In the genomic region with DNA sequence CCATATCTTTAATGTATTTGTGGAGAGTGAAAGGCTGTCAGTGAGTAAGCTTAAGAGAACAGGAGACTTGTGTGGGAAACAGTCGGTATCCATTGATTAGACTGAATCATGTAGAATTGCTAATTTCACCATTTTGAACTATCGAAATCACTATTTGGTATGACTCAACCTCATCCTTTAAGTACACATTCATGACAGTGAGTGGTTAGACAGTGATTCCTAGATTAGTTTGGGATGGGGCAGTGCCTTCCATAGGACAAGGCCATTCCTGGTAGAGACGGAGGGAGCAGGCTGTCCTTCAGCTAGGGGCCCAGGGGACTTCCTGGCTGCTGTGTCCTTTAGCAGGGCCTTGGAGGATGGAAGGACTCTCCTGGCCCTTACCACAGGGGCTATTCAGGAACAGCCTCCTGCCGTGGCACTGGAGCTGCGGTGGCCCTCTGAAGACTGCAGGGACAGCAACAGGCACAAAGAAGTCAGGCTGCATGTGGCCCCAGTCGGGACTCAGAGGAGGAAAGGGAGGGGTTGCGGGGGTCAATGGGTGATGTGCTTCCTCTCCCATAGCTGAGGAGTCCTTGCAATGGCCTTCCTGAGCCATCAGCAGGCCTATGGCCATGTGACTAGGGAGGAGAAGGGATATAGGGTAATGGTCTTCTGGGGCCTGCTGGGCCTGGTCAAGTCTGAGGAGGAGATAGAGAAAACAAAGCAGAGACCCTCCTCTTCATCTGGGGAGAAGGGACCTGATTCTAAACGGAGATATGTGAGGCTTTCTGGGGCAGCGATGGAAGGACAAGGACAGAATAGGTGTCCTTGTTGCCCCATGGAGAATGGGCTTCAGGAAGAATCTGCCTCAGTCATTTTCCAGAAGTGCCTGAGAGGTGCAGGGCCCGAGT, we compare ENCODE assay signal across 2 cellular contexts.
TF ChIP-seq lines count a peak whose summit lies in the region.

No MANE protein-coding gene starts in this region.

TF ChIP-seq in IMR-90, 13 proteins besides CTCF, POLR2A, EP300 and RAD21:
- TF ChIP-seq CHD1 (IDR thresholded peaks at IDR 0.05; ENCODE audit: low read depth, low read length) (no peak), RCOR1 (IDR thresholded peaks at IDR 0.05; ENCODE audit: insufficient replicate concordance, low read length) (no peak), MXI1 (IDR thresholded peaks at IDR 0.05; ENCODE audit: borderline replicate concordance, low read depth, low read length) (no peak), BHLHE40 (IDR thresholded peaks at IDR 0.05; ENCODE audit: low read depth, low read length) (no peak), CEBPB (IDR thresholded peaks at IDR 0.05; ENCODE audit: low read depth, low read length) (no peak), NFE2L2 (IDR thresholded peaks at IDR 0.05; ENCODE audit: low read depth, low read length) (no peak), RFX5 (IDR thresholded peaks at IDR 0.05; ENCODE audit: low read depth, low read length) (no peak), ELK1 (IDR thresholded peaks at IDR 0.05; ENCODE audit: borderline replicate concordance, low read depth, low read length) (no peak), MAFK (IDR thresholded peaks at IDR 0.05; ENCODE audit: low read depth, low read length) (no peak)
- TF ChIP-seq, protein P1, sequence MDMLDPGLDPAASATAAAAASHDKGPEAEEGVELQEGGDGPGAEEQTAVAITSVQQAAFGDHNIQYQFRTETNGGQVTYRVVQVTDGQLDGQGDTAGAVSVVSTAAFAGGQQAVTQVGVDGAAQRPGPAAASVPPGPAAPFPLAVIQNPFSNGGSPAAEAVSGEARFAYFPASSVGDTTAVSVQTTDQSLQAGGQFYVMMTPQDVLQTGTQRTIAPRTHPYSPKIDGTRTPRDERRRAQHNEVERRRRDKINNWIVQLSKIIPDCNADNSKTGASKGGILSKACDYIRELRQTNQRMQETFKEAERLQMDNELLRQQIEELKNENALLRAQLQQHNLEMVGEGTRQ (IDR thresholded peaks at IDR 0.05; ENCODE audit: low read depth, low read length) = no peak

TF ChIP-seq in HepG2, 621 proteins besides CTCF, POLR2A, EP300 and RAD21 (continues in another document):
- TF ChIP-seq ZNF557 (CRISPR knock-in tag; IDR thresholded peaks at IDR 0.05) = no peak
- TF ChIP-seq RBM39 (IDR thresholded peaks at IDR 0.05; ENCODE audit: low read depth, low read length, poor library complexity, severe bottlenecking) = peak; percentile 28
- TF ChIP-seq ELF1 (CRISPR knock-in tag; IDR thresholded peaks at IDR 0.05) = no peak
- TF ChIP-seq HOXA9 (CRISPR knock-in tag; IDR thresholded peaks at IDR 0.05; ENCODE audit: borderline replicate concordance) = peak; percentile 21; the same call in 1 of the 2 replicates
- no peak for TF ChIP-seq ZNF354B (CRISPR knock-in tag; IDR thresholded peaks at IDR 0.05)
- peak; percentile 37; the same call in 1 of the 2 replicates for TF ChIP-seq ZNF263 (CRISPR knock-in tag; IDR thresholded peaks at IDR 0.05)
- TF ChIP-seq REL (CRISPR knock-in tag; conservative IDR thresholded peaks at IDR 0.05) = peak; percentile 51; the same call in 1 of the 2 replicates
- peak; percentile 39; the same call in 1 of the 2 replicates for TF ChIP-seq ZNF619 (CRISPR knock-in tag; IDR thresholded peaks at IDR 0.05)
- no peak for TF ChIP-seq MEIS1 (CRISPR knock-in tag; IDR thresholded peaks at IDR 0.05; ENCODE audit: borderline replicate concordance)
- TF ChIP-seq AFF4 (CRISPR knock-in tag; IDR thresholded peaks at IDR 0.05) = peak; percentile 3; the same call in 1 of the 2 replicates
- no peak for TF ChIP-seq XBP1 (CRISPR knock-in tag; IDR thresholded peaks at IDR 0.05)
- peak; percentile 3; the same call in 1 of the 2 replicates for TF ChIP-seq STAG1 (CRISPR knock-in tag; IDR thresholded peaks at IDR 0.05)
- peak; percentile 8 for TF ChIP-seq HNRNPLL (IDR thresholded peaks at IDR 0.05; ENCODE audit: low read depth, low read length, poor library complexity, severe bottlenecking)
- TF ChIP-seq POLR2AphosphoS2 (IDR thresholded peaks at IDR 0.05; ENCODE audit: low read depth, low read length) = peak; percentile 65; the same call in 1 of the 2 replicates
- TF ChIP-seq ZNF75D (CRISPR knock-in tag; IDR thresholded peaks at IDR 0.05; ENCODE audit: borderline replicate concordance) = no peak
- TF ChIP-seq ZNF747 (CRISPR knock-in tag; IDR thresholded peaks at IDR 0.05; ENCODE audit: borderline replicate concordance) = peak; percentile 47; the same call in 1 of the 2 replicates
- TF ChIP-seq SNRNP70 (IDR thresholded peaks at IDR 0.05; ENCODE audit: low read depth, low read length) = no peak
- TF ChIP-seq ZNF572 (CRISPR knock-in tag; IDR thresholded peaks at IDR 0.05) = peak; percentile 92
- TF ChIP-seq, protein P2, sequence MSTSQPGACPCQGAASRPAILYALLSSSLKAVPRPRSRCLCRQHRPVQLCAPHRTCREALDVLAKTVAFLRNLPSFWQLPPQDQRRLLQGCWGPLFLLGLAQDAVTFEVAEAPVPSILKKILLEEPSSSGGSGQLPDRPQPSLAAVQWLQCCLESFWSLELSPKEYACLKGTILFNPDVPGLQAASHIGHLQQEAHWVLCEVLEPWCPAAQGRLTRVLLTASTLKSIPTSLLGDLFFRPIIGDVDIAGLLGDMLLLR (CRISPR knock-in tag; IDR thresholded peaks at IDR 0.05) = no peak
- no peak for TF ChIP-seq MAZ (IDR thresholded peaks at IDR 0.05; ENCODE audit: borderline replicate concordance, low read depth, low read length)
- TF ChIP-seq MAZ (CRISPR knock-in tag; IDR thresholded peaks at IDR 0.05; ENCODE audit: low read depth) = peak; percentile 56
- TF ChIP-seq ZNF337 (CRISPR knock-in tag; IDR thresholded peaks at IDR 0.05; ENCODE audit: borderline replicate concordance, low read depth) = no peak
- no peak for TF ChIP-seq ZNF652 (CRISPR knock-in tag; IDR thresholded peaks at IDR 0.05; ENCODE audit: borderline replicate concordance, low read depth)
- peak; percentile 26; the same call in 1 of the 2 replicates for TF ChIP-seq ZSCAN29 (CRISPR knock-in tag; conservative IDR thresholded peaks at IDR 0.05)
- 0 out of 2 replicates have a peak, but pooled peaks have one; percentile 31 for TF ChIP-seq MIER3 (CRISPR knock-in tag; IDR thresholded peaks at IDR 0.05; ENCODE audit: borderline replicate concordance)
- TF ChIP-seq KDM2A (CRISPR knock-in tag; IDR thresholded peaks at IDR 0.05; ENCODE audit: borderline replicate concordance, low read depth) = peak; percentile 81; the same call in 1 of the 2 replicates
- TF ChIP-seq MTA1 (CRISPR knock-in tag; IDR thresholded peaks at IDR 0.05; ENCODE audit: borderline replicate concordance) = peak; percentile 43; the same call in 1 of the 2 replicates
- no peak for TF ChIP-seq ZNF768 (CRISPR knock-in tag; IDR thresholded peaks at IDR 0.05)
- no peak for TF ChIP-seq ZBTB40 (IDR thresholded peaks at IDR 0.05)
- no peak for TF ChIP-seq ZBTB40 (CRISPR knock-in tag; IDR thresholded peaks at IDR 0.05)
- no peak for TF ChIP-seq MTERF4 (CRISPR knock-in tag; IDR thresholded peaks at IDR 0.05)
- TF ChIP-seq ZBTB38 (CRISPR knock-in tag; IDR thresholded peaks at IDR 0.05) = no peak
- no peak for TF ChIP-seq ZBTB44 (CRISPR knock-in tag; IDR thresholded peaks at IDR 0.05)
- no peak for TF ChIP-seq ZNF879 (CRISPR knock-in tag; IDR thresholded peaks at IDR 0.05)
